ENCODE assay signal across 7 cellular contexts in genomic region chr12:55816876-55817351, GRCh38. TPM values are rescaled to one million over a fixed set of nuclear protein-coding genes. Genes with fewer than 3 reads are reported as not detected.
DNase-seq lines count a peak whose midpoint lies in the region; ATAC-seq, FAIRE-seq and TF ChIP-seq lines count a peak whose summit lies in the region.
"Had no signal": no experiment of that assay in that cellular context is flagged by ENCODE, and none has a peak within 500 bp of the region (broad histone marks: within the 10 kb centered on the region; RNA-seq: fewer than 3 reads in every experiment).

No MANE protein-coding gene starts in this region.

- no peak overlapping the region for H3K4me3 Mint-ChIP-seq in astrocyte (ENCODE audit: unreplicated experiment)
- H3K4me3 Mint-ChIP-seq in activated CD4-positive, alpha-beta T cell treated with anti-CD3 and anti-CD28 coated beads, Interleukin-2, amount 10 ng/mL, durations not matched to agents 7 days and 5 days: no peak overlapping the region

- peak overlapping the region; percentile 96 for H2AFZ ChIP-seq in astrocyte (ENCODE audit: low read depth, low read length)

- POLR2A ChIA-PET in activated CD4-positive, alpha-beta T cell treated with anti-CD3 and anti-CD28 coated beads, Interleukin-2, amount 10 ng/mL, durations not matched to agents 7 days and 5 days (lab: Charles Lee): interaction anchor here (0.6 to 1.5 kb wide), 4 partner anchors 7 to 290 kb away, joined by 3 to 27 read pairs (median 4); partner anchors contain the start of gene DNAJC14

- no peak for FAIRE-seq in astrocyte (lab: Jason Lieb, UNC)

- peak overlapping the region; percentile 93 for H3K4me2 ChIP-seq in astrocyte (ENCODE audit: low read length)

- H3K27ac Mint-ChIP-seq in astrocyte (ENCODE audit: unreplicated experiment): no peak overlapping the region
- H3K27ac Mint-ChIP-seq in activated CD4-positive, alpha-beta T cell treated with anti-CD3 and anti-CD28 coated beads, Interleukin-2, amount 10 ng/mL, durations not matched to agents 7 days and 5 days: no peak overlapping the region

- peak overlapping the region; percentile 98 for H3K9ac ChIP-seq in astrocyte (ENCODE audit: low read length)

- peaks cover 80% of the 10 kb centered on the region for H3K79me2 ChIP-seq in astrocyte (ENCODE audit: insufficient read depth, low read length)

- no peaks in the 10 kb centered on the region for H3K9me3 ChIP-seq in astrocyte (ENCODE audit: insufficient read depth, low read depth, low read length)

- H3K27me3 Mint-ChIP-seq in astrocyte (ENCODE audit: low read depth, unreplicated experiment): no peaks in the 10 kb centered on the region
- H3K27me3 Mint-ChIP-seq in activated CD4-positive, alpha-beta T cell treated with anti-CD3 and anti-CD28 coated beads, Interleukin-2, amount 10 ng/mL, durations not matched to agents 7 days and 5 days: no peaks in the 10 kb centered on the region

- DNase-seq in GM12864 (ENCODE audit: low read depth) (no peak), astrocyte (ENCODE audit: low read depth) (peak; percentile 19), myocyte (ENCODE audit: low read depth) (peak; percentile 33), ecto neural progenitor cell (ENCODE audit: low spot score) (no peak)
- DNase-seq in activated CD4-positive, alpha-beta T cell treated with anti-CD3 and anti-CD28 coated beads, Interleukin-2, amount 10 ng/mL, durations not matched to agents 7 days and 5 days: no peak

- CTCF ChIA-PET in activated CD4-positive, alpha-beta T cell treated with anti-CD3 and anti-CD28 coated beads, Interleukin-2, amount 10 ng/mL, durations not matched to agents 7 days and 5 days (lab: Charles Lee): interaction anchor here (0.6 to 1.6 kb wide), 9 partner anchors 13 to 124 kb away, joined by 3 to 10 read pairs (median 4); partner anchors contain the start of gene DNAJC14

- peaks cover 45% of the 10 kb centered on the region for H4K20me1 ChIP-seq in astrocyte (ENCODE audit: insufficient read depth, low read length)

- H3K27ac ChIP-seq in astrocyte (ENCODE audit: low read depth, low read length): peak overlapping the region; percentile 91

- H3K4me1 ChIP-seq in astrocyte (ENCODE audit: insufficient read depth, low read length): peaks cover 21% of the 10 kb centered on the region

- TF ChIP-seq CTCF in GM12864 (IDR thresholded peaks at IDR 0.05; ENCODE audit: low read depth, low read length, missing control alignments) (no peak), astrocyte (IDR thresholded peaks at IDR 0.05; ENCODE audit: insufficient read depth, low read depth, low read length) (no peak)

- H3K4me3 ChIP-seq in GM12864 (ENCODE audit: low read depth, low read length) (peak overlapping the region; percentile 73), astrocyte (ENCODE audit: insufficient read depth, low read depth, low read length) (peak overlapping the region; percentile 100)

- H3K9me3 Mint-ChIP-seq in astrocyte (ENCODE audit: unreplicated experiment): no peaks in the 10 kb centered on the region
- H3K9me3 Mint-ChIP-seq in activated CD4-positive, alpha-beta T cell treated with anti-CD3 and anti-CD28 coated beads, Interleukin-2, amount 10 ng/mL, durations not matched to agents 7 days and 5 days: no peaks in the 10 kb centered on the region
- H3K9me3 Mint-ChIP-seq: immature natural killer cell had no signal

- peaks cover 5% of the 10 kb centered on the region for H3K36me3 Mint-ChIP-seq in astrocyte (ENCODE audit: low read depth, unreplicated experiment)
- H3K36me3 Mint-ChIP-seq in activated CD4-positive, alpha-beta T cell treated with anti-CD3 and anti-CD28 coated beads, Interleukin-2, amount 10 ng/mL, durations not matched to agents 7 days and 5 days (ENCODE audit: low read depth): peaks cover 40% of the 10 kb centered on the region

- H3K27me3 ChIP-seq in astrocyte (ENCODE audit: insufficient read depth, low read length): no peaks in the 10 kb centered on the region

- H3K4me1 Mint-ChIP-seq in astrocyte (ENCODE audit: low read depth, unreplicated experiment): peaks cover 12% of the 10 kb centered on the region
- peaks cover 50% of the 10 kb centered on the region for H3K4me1 Mint-ChIP-seq in activated CD4-positive, alpha-beta T cell treated with anti-CD3 and anti-CD28 coated beads, Interleukin-2, amount 10 ng/mL, durations not matched to agents 7 days and 5 days

- ATAC-seq in GM19467 (IDR thresholded peaks at IDR 0.05; ENCODE audit: unreplicated experiment): no peak

- H3K36me3 ChIP-seq in astrocyte (ENCODE audit: insufficient read depth, low read length): peaks cover 27% of the 10 kb centered on the region

RNA-seq across cellular contexts. Expression of gene SARNP, which starts 0.6 kb away (rescaled TPM):
- 95.7 and 105 TPM in 2 replicates for total RNA-seq in astrocyte
- total RNA-seq in myocyte: 71.5 and 75.3 TPM in 2 replicates
- 59.0 TPM for polyA plus RNA-seq in myocyte (2012)
- total RNA-seq in activated CD4-positive, alpha-beta T cell treated with anti-CD3 and anti-CD28 coated beads, Interleukin-2, amount 10 ng/mL, durations not matched to agents 7 days and 5 days: 100 to 1,000 TPM in 1 of 2 experiments, 10 to 100 TPM in 1; 87.5 to 102 TPM

RNA-seq across cellular contexts. Expression of gene ORMDL2, which starts 0.9 kb away (rescaled TPM):
- 54.8 and 58.9 TPM in 2 replicates for total RNA-seq in astrocyte
- 8.8 and 12.5 TPM in 2 replicates for total RNA-seq in myocyte
- polyA plus RNA-seq in myocyte (2012): 38.7 TPM
- 10 to 100 TPM; 52.7 to 67.1 TPM for total RNA-seq in activated CD4-positive, alpha-beta T cell treated with anti-CD3 and anti-CD28 coated beads, Interleukin-2, amount 10 ng/mL, durations not matched to agents 7 days and 5 days

RNA-seq across cellular contexts. Expression of gene DNAJC14, which starts 12.5 kb away (rescaled TPM):
- 26.3 and 29.7 TPM in 2 replicates for total RNA-seq in astrocyte
- 40.4 and 42.4 TPM in 2 replicates for total RNA-seq in myocyte
- 41.5 TPM for polyA plus RNA-seq in myocyte (2012)
- total RNA-seq in activated CD4-positive, alpha-beta T cell treated with anti-CD3 and anti-CD28 coated beads, Interleukin-2, amount 10 ng/mL, durations not matched to agents 7 days and 5 days: 10 to 100 TPM; 32.6 to 35.8 TPM

RNA-seq across cellular contexts. Expression of gene MMP19, which starts 25.8 kb away (rescaled TPM):
- total RNA-seq in astrocyte (3.6 and 4.7 TPM in 2 replicates), myocyte (8.6 and 8.8 TPM in 2 replicates)
- 18.6 TPM for polyA plus RNA-seq in myocyte (2012)
- not detected for total RNA-seq in activated CD4-positive, alpha-beta T cell treated with anti-CD3 and anti-CD28 coated beads, Interleukin-2, amount 10 ng/mL, durations not matched to agents 7 days and 5 days

Comparison
In these comparisons a context has a peak if more than half of its experiments do, and no peak if none do; other contexts are left out.
1. DNase-seq: peak in astrocyte (single experiment) and myocyte (single experiment); none in GM12864 (single experiment), ecto neural progenitor cell (single experiment) and activated CD4-positive, alpha-beta T cell treated with anti-CD3 and anti-CD28 coated beads, Interleukin-2, amount 10 ng/mL, durations not matched to agents 7 days and 5 days (single experiment).